ENCODE assay signal across 8 cellular contexts in the genomic region with DNA sequence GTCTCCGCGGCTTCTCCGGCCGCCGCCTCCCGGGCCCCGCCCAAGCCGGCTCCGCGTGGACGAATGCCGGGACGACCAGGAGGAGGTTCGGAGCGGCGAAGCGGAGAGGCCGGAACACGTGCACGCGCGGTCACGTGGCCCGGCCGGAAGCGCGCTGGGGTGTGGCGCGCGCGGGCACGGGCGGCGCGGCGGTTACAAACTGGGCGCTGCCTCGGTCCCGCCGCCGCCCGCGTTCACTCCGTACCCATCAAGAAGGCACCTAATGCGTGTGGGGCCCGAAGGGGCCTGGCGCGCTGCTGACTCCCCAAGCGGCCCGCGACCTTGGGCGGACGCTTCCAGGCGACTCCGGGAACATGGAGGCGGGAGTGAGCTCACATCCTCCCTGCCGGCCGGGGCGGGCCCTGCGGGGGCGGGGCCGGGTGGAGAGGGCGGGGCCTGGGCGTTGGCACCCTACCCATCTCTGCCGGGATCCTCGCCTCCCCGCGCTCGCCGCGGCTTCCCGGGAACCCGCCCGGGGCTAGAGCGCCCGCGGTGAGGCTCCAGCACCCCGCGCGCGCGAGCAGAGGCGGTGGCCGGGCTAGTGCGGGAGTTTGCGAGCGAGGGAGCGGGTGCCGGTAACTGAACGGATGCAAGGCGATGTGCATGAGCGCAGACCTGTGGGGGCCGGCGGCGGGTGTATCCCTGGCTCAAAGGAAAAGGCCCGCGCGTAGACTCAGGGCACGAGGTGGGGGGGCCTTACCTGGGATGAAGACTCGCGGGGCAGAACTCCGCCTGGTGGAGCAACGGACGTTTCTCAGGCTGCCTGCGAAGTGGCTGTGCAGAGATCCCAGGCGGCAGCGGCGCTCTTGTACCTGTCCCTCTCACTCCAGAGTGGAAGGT. TPM values are rescaled to one million over a fixed set of nuclear protein-coding genes. Genes with fewer than 3 reads are reported as not detected.
DNase-seq lines count a peak whose midpoint lies in the region; ATAC-seq and TF ChIP-seq lines count a peak whose summit lies in the region.

A gene (minus strand): TSS at position 367 of the 879 bp plus-strand sequence. CDS start 424 bp downstream, outside the sequence.

- ATAC-seq in GM19023 (IDR thresholded peaks at IDR 0.05; ENCODE audit: unreplicated experiment) (peak; percentile 90), HG03196 (IDR thresholded peaks at IDR 0.05; ENCODE audit: unreplicated experiment) (peak; percentile 73)

- DNase-seq in AML-193 (lab: John Stamatoyannopoulos, UW) = peak; percentile 49 to 61
- DNase-seq in NCI-H345 (lab: John Stamatoyannopoulos, UW) = peak; percentile 90
- peak; percentile 86 for DNase-seq in activated CD4-positive, alpha-beta T cell treated with anti-CD3 and anti-CD28 coated beads for 1 hour
- no peak for DNase-seq in chondrocyte (ENCODE audit: low spot score)
- peak; percentile 91 for DNase-seq in stimulated activated CD4-positive, alpha-beta T cell treated with anti-CD3 and anti-CD28 coated beads, Interleukin-1b, Interleukin-23, amount 100 ng/mL, for 48 hours

- H3K9me3 Mint-ChIP-seq in chondrocyte (ENCODE audit: low read depth) = peaks cover 9% of the 10 kb centered on the region

- H3K27ac ChIP-seq in layer of hippocampus (ENCODE audit: low read depth, low read length) = peak within 1 kb of the TSS; percentile 86

- peak within 1 kb of the TSS; percentile 73 for H3K4me3 Mint-ChIP-seq in chondrocyte (ENCODE audit: unreplicated experiment)

- peak; percentile 70 for TF ChIP-seq CTCF in chondrocyte (IDR thresholded peaks at IDR 0.05)

- H3K27me3 Mint-ChIP-seq in chondrocyte (ENCODE audit: low read depth) = peaks cover 15% of the 10 kb centered on the region

- peaks cover 10% of the 10 kb centered on the region for H3K36me3 Mint-ChIP-seq in chondrocyte (ENCODE audit: low read depth)

- peaks cover 30% of the 10 kb centered on the region for H3K4me1 Mint-ChIP-seq in chondrocyte (ENCODE audit: low read depth)

- H3K27ac Mint-ChIP-seq in chondrocyte (ENCODE audit: unreplicated experiment) = peak within 1 kb of the TSS; percentile 61

- H3K27me3 ChIP-seq in layer of hippocampus (ENCODE audit: control insufficient read depth, insufficient read depth, low read length) = no peaks in the 10 kb centered on the region

RNA-seq across cellular contexts. Expression of the gene that starts here (rescaled TPM):
- 22.0 to 36.4 TPM (median 36.1 TPM) in 3 replicates for total RNA-seq in chondrocyte
